Comparison of ENCODE assay signal across 8 cellular contexts in genomic region chr2:179898873-179899272, GRCh38. TPM values are rescaled to one million over a fixed set of nuclear protein-coding genes. Genes with fewer than 3 reads are reported as not detected.
DNase-seq lines count a peak whose midpoint lies in the region; ATAC-seq, FAIRE-seq and TF ChIP-seq lines count a peak whose summit lies in the region.

No MANE protein-coding gene starts in this region.

- peaks cover 11% of the 10 kb centered on the region for H3K9me3 ChIP-seq in endodermal cell (ENCODE audit: control insufficient read depth, low read length)

- H3K4me1 Mint-ChIP-seq in endodermal cell (no peaks in the 10 kb centered on the region), type B pancreatic cell (ENCODE audit: unreplicated experiment) (no peaks in the 10 kb centered on the region)

- H3K4me3 Mint-ChIP-seq in endodermal cell = no peak overlapping the region
- H3K4me3 Mint-ChIP-seq in type B pancreatic cell = no peak overlapping the region

- H3K9me3 Mint-ChIP-seq in endodermal cell (peaks cover 16% of the 10 kb centered on the region), type B pancreatic cell (no peaks in the 10 kb centered on the region)

- peak; percentile 82 for TF ChIP-seq CTCF in endodermal cell (conservative IDR thresholded peaks at IDR 0.05)
- TF ChIP-seq CTCF in type B pancreatic cell (conservative IDR thresholded peaks at IDR 0.05) = peak; percentile 55

- no peak for TF ChIP-seq POLR2A in GM12892 (IDR thresholded peaks at IDR 0.05; ENCODE audit: low read depth, low read length)

- H3K4me1 ChIP-seq in endodermal cell (ENCODE audit: control insufficient read depth, insufficient read depth, low read length) = no peaks in the 10 kb centered on the region

- no peak overlapping the region for H3K9ac ChIP-seq in endodermal cell (ENCODE audit: extremely low read depth, low read length, poor library complexity, severe bottlenecking)

- 50 to 62% methylated on average over 2 to 4 of the region's 4 CpGs for WGBS in endodermal cell (ENCODE audit: insufficient coverage in 1 of 2, insufficient read length in 1 of 2), 2 experiments

- H3K36me3 ChIP-seq in endodermal cell (ENCODE audit: control insufficient read depth, insufficient read depth, low read length) = no peaks in the 10 kb centered on the region

- H3K27ac ChIP-seq in endodermal cell (ENCODE audit: low read depth, low read length) = no peak overlapping the region

- H3K27me3 Mint-ChIP-seq in endodermal cell (ENCODE audit: insufficient read depth) = no peaks in the 10 kb centered on the region
- no peaks in the 10 kb centered on the region for H3K27me3 Mint-ChIP-seq in type B pancreatic cell

- FAIRE-seq in GM12892 (lab: Jason Lieb, UNC) = peak; percentile 30

- no peak overlapping the region for H3K4me3 ChIP-seq in endodermal cell (ENCODE audit: low read length)

- H3K36me3 Mint-ChIP-seq in endodermal cell (ENCODE audit: low read depth) (no peaks in the 10 kb centered on the region), type B pancreatic cell (no peaks in the 10 kb centered on the region)

- DNase-seq in AG08395 (ENCODE audit: low spot score) (peak; percentile 3), GM12892 (ENCODE audit: insufficient read length) (no peak), NCI-H510A (lab: John Stamatoyannopoulos, UW) (peak; percentile 4), endodermal cell (peak; percentile 91), type B pancreatic cell (ENCODE audit: extremely low spot score, unreplicated experiment) (no peak)
- no peak for DNase-seq in activated CD4-positive, CD25-positive, alpha-beta regulatory T cell treated with anti-CD3 and anti-CD28 coated beads, Interleukin-2, amount 50 U/mL, for 72 hours

- no peaks in the 10 kb centered on the region for H3K27me3 ChIP-seq in endodermal cell (ENCODE audit: control insufficient read depth, insufficient read depth, low read length, poor library complexity, severe bottlenecking)

- ATAC-seq in HG02938 (IDR thresholded peaks at IDR 0.05; ENCODE audit: unreplicated experiment) (peak; percentile 87), GM19397 (IDR thresholded peaks at IDR 0.05; ENCODE audit: unreplicated experiment) (no peak)

- H3K27ac Mint-ChIP-seq in endodermal cell = no peak overlapping the region
- H3K27ac Mint-ChIP-seq in type B pancreatic cell = no peak overlapping the region

RNA-seq across cellular contexts. Expression of gene ZNF385B, which starts 37.5 kb away (rescaled TPM):
- not detected for polyA plus RNA-seq in GM12892 (2012; ENCODE audit: missing spikeins)
- total RNA-seq in endodermal cell = 10 to 100 TPM in 1 of 2 donors, 1 to 10 TPM in 1; 5.3 to 18.1 TPM
- 1.1 TPM for polyA plus RNA-seq in endodermal cell (2013, experiment 1 of 2)
- 1.4 TPM for polyA plus RNA-seq in endodermal cell (2013, experiment 2 of 2)
- 1.1 and 1.9 TPM in 2 replicates for total RNA-seq in type B pancreatic cell (ENCODE audit: low replicate concordance)

Comparison
In these comparisons a context has a peak if more than half of its experiments do, and no peak if none do; other contexts are left out.
1. DNase-seq: peak in AG08395 (single experiment), NCI-H510A (single experiment) and endodermal cell (single experiment); none in GM12892 (single experiment), type B pancreatic cell (single experiment) and activated CD4-positive, CD25-positive, alpha-beta regulatory T cell treated with anti-CD3 and anti-CD28 coated beads, Interleukin-2, amount 50 U/mL, for 72 hours (single experiment).